ENCODE assay signal across 1 cellular context in the genomic region with DNA sequence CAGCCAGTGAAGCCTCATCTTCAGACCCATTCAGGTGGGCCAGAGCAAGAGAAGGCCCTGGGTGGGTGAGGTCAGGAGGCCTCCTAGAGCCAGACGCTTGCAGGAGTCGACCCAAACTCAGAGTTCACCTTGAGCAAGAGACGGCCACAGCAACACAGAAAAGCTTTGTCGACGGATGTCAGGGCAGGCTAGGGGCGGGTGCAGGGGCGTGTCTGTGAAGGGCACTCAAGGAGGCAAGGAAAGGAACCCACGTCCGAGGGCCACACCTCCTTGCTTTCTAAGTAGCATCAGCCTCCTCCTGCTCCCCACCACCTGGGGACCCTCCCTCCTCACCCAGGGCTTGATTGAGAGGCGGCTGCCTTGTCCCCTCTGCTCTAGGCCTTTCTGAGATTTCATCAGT.
TF ChIP-seq lines count a peak whose summit lies in the region.

No MANE protein-coding gene starts in this region.

TF ChIP-seq in GM23338, 12 proteins besides CTCF, POLR2A, EP300 and RAD21:
- TF ChIP-seq EZH2 (IDR thresholded peaks at IDR 0.05; ENCODE audit: low read depth, unreplicated experiment) (no peak), CREB1 (CRISPR knock-in tag; IDR thresholded peaks at IDR 0.05; ENCODE audit: low read depth) (no peak), POLR2AphosphoS5 (IDR thresholded peaks at IDR 0.05; ENCODE audit: low read depth) (no peak), JUNB (IDR thresholded peaks at IDR 0.05; ENCODE audit: unreplicated experiment) (no peak), STAT1 (IDR thresholded peaks at IDR 0.05; ENCODE audit: unreplicated experiment) (no peak), ZNF331 (CRISPR knock-in tag; IDR thresholded peaks at IDR 0.05; ENCODE audit: low read depth) (no peak), NANOG (IDR thresholded peaks at IDR 0.05; ENCODE audit: borderline replicate concordance) (no peak), ZNF114 (CRISPR knock-in tag; IDR thresholded peaks at IDR 0.05) (no peak), EZH2phosphoT487 (IDR thresholded peaks at IDR 0.05; ENCODE audit: unreplicated experiment) (no peak)
- TF ChIP-seq, protein P1, sequence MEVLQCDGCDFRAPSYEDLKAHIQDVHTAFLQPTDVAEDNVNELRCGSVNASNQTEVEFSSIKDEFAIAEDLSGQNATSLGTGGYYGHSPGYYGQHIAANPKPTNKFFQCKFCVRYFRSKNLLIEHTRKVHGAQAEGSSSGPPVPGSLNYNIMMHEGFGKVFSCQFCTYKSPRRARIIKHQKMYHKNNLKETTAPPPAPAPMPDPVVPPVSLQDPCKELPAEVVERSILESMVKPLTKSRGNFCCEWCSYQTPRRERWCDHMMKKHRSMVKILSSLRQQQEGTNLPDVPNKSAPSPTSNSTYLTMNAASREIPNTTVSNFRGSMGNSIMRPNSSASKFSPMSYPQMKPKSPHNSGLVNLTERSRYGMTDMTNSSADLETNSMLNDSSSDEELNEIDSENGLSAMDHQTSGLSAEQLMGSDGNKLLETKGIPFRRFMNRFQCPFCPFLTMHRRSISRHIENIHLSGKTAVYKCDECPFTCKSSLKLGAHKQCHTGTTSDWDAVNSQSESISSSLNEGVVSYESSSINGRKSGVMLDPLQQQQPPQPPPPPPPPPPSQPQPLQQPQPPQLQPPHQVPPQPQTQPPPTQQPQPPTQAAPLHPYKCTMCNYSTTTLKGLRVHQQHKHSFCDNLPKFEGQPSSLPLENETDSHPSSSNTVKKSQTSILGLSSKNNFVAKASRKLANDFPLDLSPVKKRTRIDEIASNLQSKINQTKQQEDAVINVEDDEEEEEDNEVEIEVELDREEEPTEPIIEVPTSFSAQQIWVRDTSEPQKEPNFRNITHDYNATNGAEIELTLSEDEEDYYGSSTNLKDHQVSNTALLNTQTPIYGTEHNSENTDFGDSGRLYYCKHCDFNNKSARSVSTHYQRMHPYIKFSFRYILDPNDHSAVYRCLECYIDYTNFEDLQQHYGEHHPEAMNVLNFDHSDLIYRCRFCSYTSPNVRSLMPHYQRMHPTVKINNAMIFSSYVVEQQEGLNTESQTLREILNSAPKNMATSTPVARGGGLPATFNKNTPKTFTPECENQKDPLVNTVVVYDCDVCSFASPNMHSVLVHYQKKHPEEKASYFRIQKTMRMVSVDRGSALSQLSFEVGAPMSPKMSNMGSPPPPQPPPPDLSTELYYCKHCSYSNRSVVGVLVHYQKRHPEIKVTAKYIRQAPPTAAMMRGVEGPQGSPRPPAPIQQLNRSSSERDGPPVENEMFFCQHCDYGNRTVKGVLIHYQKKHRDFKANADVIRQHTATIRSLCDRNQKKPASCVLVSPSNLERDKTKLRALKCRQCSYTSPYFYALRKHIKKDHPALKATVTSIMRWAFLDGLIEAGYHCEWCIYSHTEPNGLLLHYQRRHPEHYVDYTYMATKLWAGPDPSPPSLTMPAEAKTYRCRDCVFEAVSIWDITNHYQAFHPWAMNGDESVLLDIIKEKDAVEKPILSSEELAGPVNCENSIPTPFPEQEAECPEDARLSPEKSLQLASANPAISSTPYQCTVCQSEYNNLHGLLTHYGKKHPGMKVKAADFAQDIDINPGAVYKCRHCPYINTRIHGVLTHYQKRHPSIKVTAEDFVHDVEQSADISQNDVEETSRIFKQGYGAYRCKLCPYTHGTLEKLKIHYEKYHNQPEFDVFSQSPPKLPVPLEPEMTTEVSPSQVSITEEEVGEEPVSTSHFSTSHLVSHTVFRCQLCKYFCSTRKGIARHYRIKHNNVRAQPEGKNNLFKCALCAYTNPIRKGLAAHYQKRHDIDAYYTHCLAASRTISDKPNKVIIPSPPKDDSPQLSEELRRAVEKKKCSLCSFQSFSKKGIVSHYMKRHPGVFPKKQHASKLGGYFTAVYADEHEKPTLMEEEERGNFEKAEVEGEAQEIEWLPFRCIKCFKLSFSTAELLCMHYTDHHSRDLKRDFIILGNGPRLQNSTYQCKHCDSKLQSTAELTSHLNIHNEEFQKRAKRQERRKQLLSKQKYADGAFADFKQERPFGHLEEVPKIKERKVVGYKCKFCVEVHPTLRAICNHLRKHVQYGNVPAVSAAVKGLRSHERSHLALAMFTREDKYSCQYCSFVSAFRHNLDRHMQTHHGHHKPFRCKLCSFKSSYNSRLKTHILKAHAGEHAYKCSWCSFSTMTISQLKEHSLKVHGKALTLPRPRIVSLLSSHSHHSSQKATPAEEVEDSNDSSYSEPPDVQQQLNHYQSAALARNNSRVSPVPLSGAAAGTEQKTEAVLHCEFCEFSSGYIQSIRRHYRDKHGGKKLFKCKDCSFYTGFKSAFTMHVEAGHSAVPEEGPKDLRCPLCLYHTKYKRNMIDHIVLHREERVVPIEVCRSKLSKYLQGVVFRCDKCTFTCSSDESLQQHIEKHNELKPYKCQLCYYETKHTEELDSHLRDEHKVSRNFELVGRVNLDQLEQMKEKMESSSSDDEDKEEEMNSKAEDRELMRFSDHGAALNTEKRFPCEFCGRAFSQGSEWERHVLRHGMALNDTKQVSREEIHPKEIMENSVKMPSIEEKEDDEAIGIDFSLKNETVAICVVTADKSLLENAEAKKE (CRISPR knock-in tag; IDR thresholded peaks at IDR 0.05): no peak
- TF ChIP-seq, protein P2, sequence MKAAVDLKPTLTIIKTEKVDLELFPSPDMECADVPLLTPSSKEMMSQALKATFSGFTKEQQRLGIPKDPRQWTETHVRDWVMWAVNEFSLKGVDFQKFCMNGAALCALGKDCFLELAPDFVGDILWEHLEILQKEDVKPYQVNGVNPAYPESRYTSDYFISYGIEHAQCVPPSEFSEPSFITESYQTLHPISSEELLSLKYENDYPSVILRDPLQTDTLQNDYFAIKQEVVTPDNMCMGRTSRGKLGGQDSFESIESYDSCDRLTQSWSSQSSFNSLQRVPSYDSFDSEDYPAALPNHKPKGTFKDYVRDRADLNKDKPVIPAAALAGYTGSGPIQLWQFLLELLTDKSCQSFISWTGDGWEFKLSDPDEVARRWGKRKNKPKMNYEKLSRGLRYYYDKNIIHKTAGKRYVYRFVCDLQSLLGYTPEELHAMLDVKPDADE (IDR thresholded peaks at IDR 0.05): no peak
- TF ChIP-seq, protein P3, sequence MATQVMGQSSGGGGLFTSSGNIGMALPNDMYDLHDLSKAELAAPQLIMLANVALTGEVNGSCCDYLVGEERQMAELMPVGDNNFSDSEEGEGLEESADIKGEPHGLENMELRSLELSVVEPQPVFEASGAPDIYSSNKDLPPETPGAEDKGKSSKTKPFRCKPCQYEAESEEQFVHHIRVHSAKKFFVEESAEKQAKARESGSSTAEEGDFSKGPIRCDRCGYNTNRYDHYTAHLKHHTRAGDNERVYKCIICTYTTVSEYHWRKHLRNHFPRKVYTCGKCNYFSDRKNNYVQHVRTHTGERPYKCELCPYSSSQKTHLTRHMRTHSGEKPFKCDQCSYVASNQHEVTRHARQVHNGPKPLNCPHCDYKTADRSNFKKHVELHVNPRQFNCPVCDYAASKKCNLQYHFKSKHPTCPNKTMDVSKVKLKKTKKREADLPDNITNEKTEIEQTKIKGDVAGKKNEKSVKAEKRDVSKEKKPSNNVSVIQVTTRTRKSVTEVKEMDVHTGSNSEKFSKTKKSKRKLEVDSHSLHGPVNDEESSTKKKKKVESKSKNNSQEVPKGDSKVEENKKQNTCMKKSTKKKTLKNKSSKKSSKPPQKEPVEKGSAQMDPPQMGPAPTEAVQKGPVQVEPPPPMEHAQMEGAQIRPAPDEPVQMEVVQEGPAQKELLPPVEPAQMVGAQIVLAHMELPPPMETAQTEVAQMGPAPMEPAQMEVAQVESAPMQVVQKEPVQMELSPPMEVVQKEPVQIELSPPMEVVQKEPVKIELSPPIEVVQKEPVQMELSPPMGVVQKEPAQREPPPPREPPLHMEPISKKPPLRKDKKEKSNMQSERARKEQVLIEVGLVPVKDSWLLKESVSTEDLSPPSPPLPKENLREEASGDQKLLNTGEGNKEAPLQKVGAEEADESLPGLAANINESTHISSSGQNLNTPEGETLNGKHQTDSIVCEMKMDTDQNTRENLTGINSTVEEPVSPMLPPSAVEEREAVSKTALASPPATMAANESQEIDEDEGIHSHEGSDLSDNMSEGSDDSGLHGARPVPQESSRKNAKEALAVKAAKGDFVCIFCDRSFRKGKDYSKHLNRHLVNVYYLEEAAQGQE (IDR thresholded peaks at IDR 0.05; ENCODE audit: unreplicated experiment): no peak
TF ChIP-seq in GM23338: peak in this region for 0.
